In the genomic region with DNA sequence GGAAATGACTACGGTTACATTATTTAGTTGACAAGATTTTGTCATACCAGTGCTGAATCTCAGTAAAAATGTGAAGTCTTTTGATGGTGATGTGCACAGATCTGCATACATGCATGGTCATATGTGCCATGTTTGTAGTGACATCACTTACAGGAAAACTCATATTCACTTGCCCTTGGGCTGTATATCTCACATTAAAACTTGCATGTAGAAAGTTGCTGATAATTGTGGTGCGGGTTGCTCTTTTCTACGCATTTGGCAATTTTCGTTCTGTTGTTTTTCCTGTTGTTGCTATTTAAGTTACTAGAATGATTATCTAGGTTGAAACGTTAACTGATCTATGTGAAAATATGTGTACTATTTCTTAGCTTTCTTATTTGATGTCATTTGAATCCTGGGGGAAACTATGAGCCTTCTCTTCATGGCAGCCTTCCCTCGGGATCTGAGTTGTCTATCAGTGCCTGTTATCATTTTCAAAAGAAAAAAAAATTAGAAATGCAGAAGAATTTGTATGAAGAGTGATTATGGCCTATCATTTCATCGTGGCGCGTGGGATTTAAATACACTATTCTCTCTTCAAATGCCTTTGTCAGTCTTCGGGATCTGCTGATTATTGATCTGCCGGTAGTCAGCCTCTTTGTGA, we compare ENCODE assay signal across 1 cellular context.
TF ChIP-seq lines count a peak whose summit lies in the region.

No MANE protein-coding gene starts in this region.

TF ChIP-seq in IMR-90, 13 proteins besides CTCF, POLR2A, EP300 and RAD21 (continued from another document):
- TF ChIP-seq RFX5 (IDR thresholded peaks at IDR 0.05; ENCODE audit: low read depth, low read length) (no peak), CEBPB (IDR thresholded peaks at IDR 0.05; ENCODE audit: low read depth, low read length) (no peak), MAZ (IDR thresholded peaks at IDR 0.05; ENCODE audit: borderline replicate concordance, low read depth, low read length) (no peak), CHD1 (IDR thresholded peaks at IDR 0.05; ENCODE audit: low read depth, low read length) (no peak), MXI1 (IDR thresholded peaks at IDR 0.05; ENCODE audit: borderline replicate concordance, low read depth, low read length) (no peak)
- TF ChIP-seq, protein P1, sequence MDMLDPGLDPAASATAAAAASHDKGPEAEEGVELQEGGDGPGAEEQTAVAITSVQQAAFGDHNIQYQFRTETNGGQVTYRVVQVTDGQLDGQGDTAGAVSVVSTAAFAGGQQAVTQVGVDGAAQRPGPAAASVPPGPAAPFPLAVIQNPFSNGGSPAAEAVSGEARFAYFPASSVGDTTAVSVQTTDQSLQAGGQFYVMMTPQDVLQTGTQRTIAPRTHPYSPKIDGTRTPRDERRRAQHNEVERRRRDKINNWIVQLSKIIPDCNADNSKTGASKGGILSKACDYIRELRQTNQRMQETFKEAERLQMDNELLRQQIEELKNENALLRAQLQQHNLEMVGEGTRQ (IDR thresholded peaks at IDR 0.05; ENCODE audit: low read depth, low read length), result no peak
